In genomic region chr6:30091577-30092381, GRCh38 we compare ENCODE assay signal across 9 cellular contexts. TPM values are rescaled to one million over a fixed set of nuclear protein-coding genes. Genes with fewer than 3 reads are reported as not detected.
DNase-seq lines count a peak whose midpoint lies in the region; FAIRE-seq and TF ChIP-seq lines count a peak whose summit lies in the region.
"Had no signal": no experiment of that assay in that cellular context is flagged by ENCODE, and none has a peak within 500 bp of the region (broad histone marks: within the 10 kb centered on the region; RNA-seq: fewer than 3 reads in every experiment).

No MANE protein-coding gene starts in this region.

- H3K79me2 ChIP-seq in GM23248 (ENCODE audit: insufficient read depth): no peaks in the 10 kb centered on the region

- in situ Hi-C loops in GM23248 (cut with MboI): no loop called here

- H3K27me3 ChIP-seq in GM23248 (replicated peaks; ENCODE audit: insufficient read depth): peaks cover 15% of the 10 kb centered on the region; the same call in 1 of the 2 replicates

- no peaks in the 10 kb centered on the region for H3K9me2 ChIP-seq in GM23248 (ENCODE audit: insufficient read depth)

- peak overlapping the region; percentile 29; the same call in 1 of the 2 replicates for H3K27ac ChIP-seq in GM23248
- H3K27ac ChIP-seq: neutrophil had no signal

- no peaks in the 10 kb centered on the region for H3K9me3 ChIP-seq in GM23248 (ENCODE audit: low read depth)
- H3K9me3 ChIP-seq: neutrophil had no signal

- H3F3A ChIP-seq in GM23248 (ENCODE audit: insufficient read depth): no peaks in the 10 kb centered on the region

- TF ChIP-seq CTCF in retinal pigment epithelial cell (conservative IDR thresholded peaks at IDR 0.05; ENCODE audit: low read depth, low read length): no peak

- H3K4me3 ChIP-seq in GM23248: no peak overlapping the region
- H3K4me3 ChIP-seq in retinal pigment epithelial cell (ENCODE audit: low read length): no peak overlapping the region

- WGBS in GM23248 (ENCODE audit: low coverage in 1 of 2, low lambda C conversion rate in 2 of 2, missing lambda C conversion rate in 2 of 2), 2 experiments: 35 to 38% methylated on average over 11 of the region's 11 CpGs

- H3K9ac ChIP-seq in GM23248: no peak overlapping the region

- H3K4me1 ChIP-seq in GM23248 (ENCODE audit: insufficient read depth): peaks cover 11% of the 10 kb centered on the region

- H3K36me3 ChIP-seq in GM23248 (ENCODE audit: low read depth): no peaks in the 10 kb centered on the region
- H3K36me3 ChIP-seq: neutrophil had no signal

- no peak for FAIRE-seq in RCC 7860 (lab: Jason Lieb, UNC)

- H4K20me1 ChIP-seq in GM23248 (ENCODE audit: insufficient read depth): no peaks in the 10 kb centered on the region

- DNase-seq in GM23248: peak; percentile 89
- peak; percentile 17 for DNase-seq in RCC 7860 (ENCODE audit: low spot score)
- DNase-seq in fibroblast of peridontal ligament (ENCODE audit: extremely low read depth): peak; percentile 63
- DNase-seq in retinal pigment epithelial cell (ENCODE audit: low read depth): peak; percentile 26
- no peak for DNase-seq in medulla oblongata (ENCODE audit: extremely low spot score)
- no peak for DNase-seq in putamen (ENCODE audit: low spot score)
- no peak for DNase-seq in stimulated activated CD4-positive, alpha-beta T cell treated with anti-CD3 and anti-CD28 coated beads, Interleukin-15, amount 100 ng/mL, for 24 hours
- DNase-seq in pons (ENCODE audit: low spot score): no peak

- H3K4me2 ChIP-seq in GM23248 (ENCODE audit: unreplicated experiment): no peak overlapping the region

- H2AFZ ChIP-seq in GM23248: peak overlapping the region; percentile 70

RNA-seq across cellular contexts. Expression of gene RNF39, which starts 16.2 kb away (rescaled TPM):
- not detected in 2 replicates for total RNA-seq in GM23248 (2014; rRNA removed; shearing (Covaris generic))
- 0.21 and 0.30 TPM in 2 replicates for polyA plus RNA-seq in GM23248 (2016; fragmentation: Nextera tagmentation; extraction: Ambion mirVana)

RNA-seq across cellular contexts. Expression of gene TRIM31, which starts 21.1 kb away (rescaled TPM):
- total RNA-seq in GM23248 (2014; rRNA removed; shearing (Covaris generic)): not detected in 2 replicates
- not detected in 2 replicates for polyA plus RNA-seq in GM23248 (2016; fragmentation: Nextera tagmentation; extraction: Ambion mirVana)

RNA-seq across cellular contexts. Expression of gene PPP1R11, which starts 24.8 kb away (rescaled TPM):
- total RNA-seq in GM23248 (2014; rRNA removed; shearing (Covaris generic)): 40.2 and 44.1 TPM in 2 replicates
- 77.5 and 83.1 TPM in 2 replicates for polyA plus RNA-seq in GM23248 (2016; fragmentation: Nextera tagmentation; extraction: Ambion mirVana)

RNA-seq across cellular contexts. Expression of gene POLR1H, which starts 30.7 kb away (rescaled TPM):
- 19.2 and 21.9 TPM in 2 replicates for total RNA-seq in GM23248 (2014; rRNA removed; shearing (Covaris generic))
- polyA plus RNA-seq in GM23248 (2016; fragmentation: Nextera tagmentation; extraction: Ambion mirVana): 31.7 and 32.1 TPM in 2 replicates

RNA-seq across cellular contexts. Expression of gene TRIM40, which starts 44.2 kb away (rescaled TPM):
- total RNA-seq in GM23248 (2014; rRNA removed; shearing (Covaris generic)): not detected in 2 replicates
- polyA plus RNA-seq in GM23248 (2016; fragmentation: Nextera tagmentation; extraction: Ambion mirVana): not detected in 2 replicates

Comparison
In these comparisons a context has a peak if more than half of its experiments do, and no peak if none do; other contexts are left out.
1. DNase-seq: peak in GM23248 (single experiment), RCC 7860 (single experiment), fibroblast of peridontal ligament (single experiment) and retinal pigment epithelial cell (single experiment); none in medulla oblongata (single experiment), putamen (single experiment), stimulated activated CD4-positive, alpha-beta T cell treated with anti-CD3 and anti-CD28 coated beads, Interleukin-15, amount 100 ng/mL, for 24 hours (single experiment) and pons (single experiment).